Comparison of ENCODE assay signal across 34 cellular contexts in the genomic region with DNA sequence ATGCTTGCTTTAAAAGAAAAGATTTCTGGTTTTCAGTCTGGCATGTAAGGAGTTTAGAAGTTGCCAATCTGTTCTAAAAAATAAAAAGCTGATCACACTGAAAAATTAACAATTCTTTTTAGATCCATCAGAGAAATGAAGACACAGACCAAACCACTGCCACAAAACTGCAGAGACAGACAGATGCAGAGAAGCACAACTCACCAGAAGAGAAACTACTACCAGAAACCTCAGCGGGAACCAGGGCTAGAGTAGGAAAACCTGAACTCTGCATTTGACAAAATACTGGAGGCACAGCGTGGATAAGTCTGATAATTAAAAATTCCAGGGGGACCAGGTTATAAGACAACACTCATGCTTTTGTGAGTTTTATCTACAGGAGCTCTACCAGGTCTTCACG.
"Had no signal": no experiment of that assay in that cellular context is flagged by ENCODE, and none has a peak within 500 bp of the region (broad histone marks: within the 10 kb centered on the region; RNA-seq: fewer than 3 reads in every experiment).

No MANE protein-coding gene starts in this region.

- H3K9ac ChIP-seq: KMS-11, SK-N-SH had no signal

- H3K4me1 ChIP-seq: Peyer's patch, SJSA1 had no signal

- ATAC-seq: PC-3 had no signal

- DNase-seq: Karpas-422, KBM-7, MG63, NCI-H1048, NCI-H1092 treated with DMSO at 0.1 percent for 48 hours, NCI-H1105 treated with DMSO at 0.1 percent for 48 hours, NCI-H1417, NCI-H1436, NCI-H146, NCI-H1694, NCI-H187, NCI-H1930, NCI-H2029 treated with DMSO at 0.1 percent for 48 hours, NCI-H2081 treated with DMSO at 0.1 percent for 48 hours, NCI-H2107, NCI-H2171, NCI-H226, NCI-H446 treated with DMSO at 0.1 percent for 48 hours, NCI-H510A, NCI-H524, NCI-H526, NCI-H69, NCI-H748 treated with DMSO at 0.1 percent for 48 hours, NCI-H82, OCI-M1, PC-3, Peyer's patch, Right ventricle myocardium superior, RPMI8226, SHP77 treated with DMSO at 0.1 percent for 48 hours, SK-N-SH, SW 1271 had no signal

- H3K4me2 ChIP-seq: KMS-11, SK-N-SH had no signal

- H3K27me3 ChIP-seq: MG63, Peyer's patch, SJSA1 had no signal

- H3K36me3 ChIP-seq: MG63, Peyer's patch, SJSA1 had no signal

- H3K9me3 ChIP-seq: MG63, Peyer's patch, SJSA1, SK-N-SH had no signal

- H3K4me3 ChIP-seq: MG63, Peyer's patch, SJSA1 had no signal

- H3K27ac ChIP-seq: KMS-11, Peyer's patch, SJSA1 had no signal
